9 cellular contexts compared by ENCODE assay signal in genomic region chr14:70186826-70187483, GRCh38. TPM values are rescaled to one million over a fixed set of nuclear protein-coding genes. Genes with fewer than 3 reads are reported as not detected.
A peak's percentile ranks its signal among the peaks of the same experiment; 100 is the strongest.
DNase-seq lines count a peak whose midpoint lies in the region; ATAC-seq and TF ChIP-seq lines count a peak whose summit lies in the region.
"Had no signal": no experiment of that assay in that cellular context is flagged by ENCODE, and none has a peak within 500 bp of the region (broad histone marks: within the 10 kb centered on the region; RNA-seq: fewer than 3 reads in every experiment).

No MANE protein-coding gene starts in this region.

- DNase-seq in GDM1 (lab: John Stamatoyannopoulos, UW) = peak; percentile 22
- no peak for DNase-seq in Karpas-422
- no peak for DNase-seq in central memory CD8-positive, alpha-beta T cell (ENCODE audit: low spot score in 2 of 2)
- DNase-seq in mucosa of descending colon = peak in 2 of 3 donors; percentile 4 to 49
- no peak for DNase-seq in Caco-2
- DNase-seq in kidney glomerular epithelial cell (lab: John Stamatoyannopoulos, UW) = no peak
- DNase-seq in putamen (ENCODE audit: low spot score) = no peak

- no peaks in the 10 kb centered on the region for H3K9me2 ChIP-seq in Karpas-422 (replicated peaks; ENCODE audit: insufficient read depth, low read length)

- no peaks in the 10 kb centered on the region for H3K79me2 ChIP-seq in Karpas-422 (ENCODE audit: low read length)

- H3K4me1 Mint-ChIP-seq in central memory CD8-positive, alpha-beta T cell = peaks cover 15% of the 10 kb centered on the region
- H3K4me1 Mint-ChIP-seq in Caco-2 (ENCODE audit: low read depth, unreplicated experiment) = no peaks in the 10 kb centered on the region

- no peak overlapping the region for H3K27ac Mint-ChIP-seq in central memory CD8-positive, alpha-beta T cell (ENCODE audit: low read depth)
- H3K27ac Mint-ChIP-seq in Caco-2 (ENCODE audit: unreplicated experiment) = no peak overlapping the region

- H4K20me1 ChIP-seq in Karpas-422 (ENCODE audit: insufficient read depth, low read depth, low read length) = no peaks in the 10 kb centered on the region

- BruUV-seq in Caco-2 (replicated peaks; lab: Mats Ljungman, UMichigan) = no TSS peak

- CTCF ChIA-PET in Caco-2 (lab: Charles Lee) = no interaction called here

- intact Hi-C loops in mucosa of descending colon (cut with DNase I, micrococcal nuclease) (no loop called here), Caco-2 (cut with micrococcal nuclease; ENCODE audit: unreplicated experiment) (no loop called here)

- TF ChIP-seq CTCF in mucosa of descending colon (IDR thresholded peaks at IDR 0.05) = no peak
- no peak for TF ChIP-seq CTCF in Caco-2 (IDR thresholded peaks at IDR 0.05; ENCODE audit: insufficient read depth in 1 of 2, low read depth in 1 of 2, low read length in 1 of 2, severe bottlenecking in 1 of 2, unreplicated experiment in 1 of 2)

- H3K9ac ChIP-seq in Karpas-422 (ENCODE audit: low read length) = no peak overlapping the region

- no peaks in the 10 kb centered on the region for H3K9me3 Mint-ChIP-seq in central memory CD8-positive, alpha-beta T cell
- no peaks in the 10 kb centered on the region for H3K9me3 Mint-ChIP-seq in Caco-2 (ENCODE audit: unreplicated experiment)

- H3K36me3 ChIP-seq in Karpas-422 (ENCODE audit: insufficient read depth, low read length) (no peaks in the 10 kb centered on the region), mucosa of descending colon (ENCODE audit: low read depth) (no peaks in the 10 kb centered on the region), Caco-2 (ENCODE audit: control insufficient read depth, insufficient read depth, low read length) (no peaks in the 10 kb centered on the region)

- peaks cover 30% of the 10 kb centered on the region for H3K27me3 Mint-ChIP-seq in central memory CD8-positive, alpha-beta T cell
- H3K27me3 Mint-ChIP-seq in Caco-2 (ENCODE audit: insufficient read depth, unreplicated experiment) = peaks cover 25% of the 10 kb centered on the region

- H2AFZ ChIP-seq in Karpas-422 (ENCODE audit: low read length) = 0 out of 2 replicates have a peak overlapping the region, but pooled peaks have one; percentile 36

- H3K4me1 ChIP-seq in Karpas-422 (ENCODE audit: low read length) (peaks cover 9% of the 10 kb centered on the region), mucosa of descending colon (ENCODE audit: low read depth) (peaks cover 4% of the 10 kb centered on the region), Caco-2 (peaks cover 5% of the 10 kb centered on the region; the same call in 1 of the 2 replicates)

- peak overlapping the region; percentile 53 for H3K4me2 ChIP-seq in Karpas-422 (ENCODE audit: low read depth, low read length, poor library complexity, severe bottlenecking)

- POLR2A ChIA-PET in Caco-2 (lab: Charles Lee) = no interaction called here

- ATAC-seq in central memory CD8-positive, alpha-beta T cell (replicated peaks; ENCODE audit: extremely low read depth, poor library complexity, severe bottlenecking) = no peak
- ATAC-seq in mucosa of descending colon (no peak), HG02588 (IDR thresholded peaks at IDR 0.05; ENCODE audit: unreplicated experiment) (no peak)

- H3K4me3 ChIP-seq in Karpas-422 (ENCODE audit: low read length) (peak overlapping the region; percentile 54; the same call in 1 of the 2 replicates), mucosa of descending colon (no peak overlapping the region), Caco-2 (ENCODE audit: low read depth, low read length) (no peak overlapping the region)

- no peaks in the 10 kb centered on the region for H3K9me3 ChIP-seq in Karpas-422 (ENCODE audit: low read length)
- H3K9me3 ChIP-seq in mucosa of descending colon = no peaks in the 10 kb centered on the region
- no peaks in the 10 kb centered on the region for H3K9me3 ChIP-seq in Caco-2

- H3K27me3 ChIP-seq in Karpas-422 (ENCODE audit: low read length) (no peaks in the 10 kb centered on the region), Caco-2 (replicated peaks; ENCODE audit: control insufficient read depth, insufficient read depth, low read length) (peaks cover 1% of the 10 kb centered on the region; the same call in 1 of the 2 replicates)

- H3K36me3 Mint-ChIP-seq in central memory CD8-positive, alpha-beta T cell (ENCODE audit: insufficient read depth) = no peaks in the 10 kb centered on the region
- no peaks in the 10 kb centered on the region for H3K36me3 Mint-ChIP-seq in Caco-2 (ENCODE audit: insufficient read depth, unreplicated experiment)

- H3K4me3 Mint-ChIP-seq in central memory CD8-positive, alpha-beta T cell = peak overlapping the region; percentile 67
- H3K4me3 Mint-ChIP-seq in Caco-2 (ENCODE audit: unreplicated experiment) = no peak overlapping the region

- H3K27ac ChIP-seq in Karpas-422 (ENCODE audit: low read length) = no peak overlapping the region

RNA-seq across cellular contexts. Expression of gene SLC8A3, which starts 1.8 kb away (rescaled TPM):
- total RNA-seq in Karpas-422 (2014; rRNA removed; shearing (Covaris generic); ENCODE audit: low replicate concordance) = not detected in 2 replicates
- total RNA-seq in mucosa of descending colon = 1 to 10 TPM in 1 of 3 donors, under 1 TPM in 2; 0.41 to 1.2 (median 0.67) TPM
- not detected in 2 replicates for total RNA-seq in Caco-2 (2022)
- total RNA-seq: NCI-H460 had no signal

Comparison
In these comparisons a context has a peak if more than half of its experiments do, and no peak if none do; other contexts are left out.
1. DNase-seq: peak in GDM1 (single experiment) and mucosa of descending colon (2 of 3); none in Karpas-422 (single experiment), central memory CD8-positive, alpha-beta T cell (0 of 2), Caco-2 (0 of 2), kidney glomerular epithelial cell (single experiment) and putamen (single experiment).